In genomic region chr4:86944964-86945781, GRCh38 we compare ENCODE assay signal across 1 cellular context.
TF ChIP-seq lines count a peak whose summit lies in the region.

No MANE protein-coding gene starts in this region.

TF ChIP-seq in GM12878, 131 proteins besides CTCF, POLR2A, EP300 and RAD21:
- no peak for TF ChIP-seq YBX1 (IDR thresholded peaks at IDR 0.05)
- no peak for TF ChIP-seq RFX5 (IDR thresholded peaks at IDR 0.05; ENCODE audit: low read depth, low read length)
- no peak for TF ChIP-seq ETV6 (conservative IDR thresholded peaks at IDR 0.05 in 1 of 2, IDR thresholded peaks at IDR 0.05 in 1 of 2; ENCODE audit: borderline replicate concordance in 1 of 2, low read depth in 1 of 2)
- no peak for TF ChIP-seq GATAD2B (conservative IDR thresholded peaks at IDR 0.05; ENCODE audit: low read depth)
- no peak for TF ChIP-seq CREB1 (IDR thresholded peaks at IDR 0.05; ENCODE audit: low read depth)
- TF ChIP-seq NRF1 (conservative IDR thresholded peaks at IDR 0.05; ENCODE audit: low read depth, low read length) = no peak
- no peak for TF ChIP-seq RCOR1 (conservative IDR thresholded peaks at IDR 0.05; ENCODE audit: low read depth, low read length)
- no peak for TF ChIP-seq RUNX3 (IDR thresholded peaks at IDR 0.05; ENCODE audit: low read length)
- no peak for TF ChIP-seq SIN3A (IDR thresholded peaks at IDR 0.05; ENCODE audit: low read depth, low read length)
- no peak for TF ChIP-seq ZSCAN29 (IDR thresholded peaks at IDR 0.05)
- TF ChIP-seq NR2C2 (IDR thresholded peaks at IDR 0.05; ENCODE audit: borderline replicate concordance, control insufficient read depth, insufficient read length, low read depth) = no peak
- TF ChIP-seq KLF5 (IDR thresholded peaks at IDR 0.05; ENCODE audit: partially characterized antibody) = no peak
- no peak for TF ChIP-seq NFXL1 (IDR thresholded peaks at IDR 0.05; ENCODE audit: borderline replicate concordance)
- TF ChIP-seq, protein P1, sequence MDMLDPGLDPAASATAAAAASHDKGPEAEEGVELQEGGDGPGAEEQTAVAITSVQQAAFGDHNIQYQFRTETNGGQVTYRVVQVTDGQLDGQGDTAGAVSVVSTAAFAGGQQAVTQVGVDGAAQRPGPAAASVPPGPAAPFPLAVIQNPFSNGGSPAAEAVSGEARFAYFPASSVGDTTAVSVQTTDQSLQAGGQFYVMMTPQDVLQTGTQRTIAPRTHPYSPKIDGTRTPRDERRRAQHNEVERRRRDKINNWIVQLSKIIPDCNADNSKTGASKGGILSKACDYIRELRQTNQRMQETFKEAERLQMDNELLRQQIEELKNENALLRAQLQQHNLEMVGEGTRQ (IDR thresholded peaks at IDR 0.05; ENCODE audit: borderline replicate concordance, low read depth, low read length) = no peak
- no peak for TF ChIP-seq SP1 (IDR thresholded peaks at IDR 0.05; ENCODE audit: low read depth, low read length)
- no peak for TF ChIP-seq RB1 (IDR thresholded peaks at IDR 0.05; ENCODE audit: borderline replicate concordance)
